ENCODE assay signal across 19 cellular contexts in the genomic region with DNA sequence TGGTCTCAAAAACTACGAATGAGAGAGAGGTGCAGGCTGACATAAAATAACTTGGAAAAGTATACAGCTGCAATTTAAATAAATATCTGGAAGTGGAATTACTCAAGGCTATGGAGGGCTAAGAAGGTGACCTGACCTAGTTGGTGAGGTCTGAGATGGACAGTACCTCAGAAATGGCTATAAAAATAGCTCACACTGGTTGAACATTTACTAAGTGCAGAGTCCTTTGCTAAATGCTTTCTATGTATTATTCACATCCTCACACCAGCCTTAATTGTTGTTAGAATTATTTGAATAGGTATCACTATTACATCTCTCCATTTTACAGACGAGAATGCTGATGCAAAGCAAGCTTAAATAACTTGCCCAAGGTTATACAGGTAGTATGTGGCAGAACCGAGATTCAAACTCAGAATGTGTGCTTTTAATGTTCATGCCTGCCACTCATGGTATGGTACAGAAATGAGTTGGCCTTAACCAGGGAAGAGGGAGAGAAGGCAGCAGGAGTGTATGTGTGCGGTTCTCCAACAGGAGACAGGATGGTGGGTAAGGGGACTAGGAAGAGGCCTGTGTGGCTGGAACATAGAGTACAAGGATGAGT. TPM values are rescaled to one million over a fixed set of nuclear protein-coding genes. Genes with fewer than 3 reads are reported as not detected.
DNase-seq lines count a peak whose midpoint lies in the region; ATAC-seq, FAIRE-seq and TF ChIP-seq lines count a peak whose summit lies in the region.
"Had no signal": no experiment of that assay in that cellular context is flagged by ENCODE, and none has a peak within 500 bp of the region (broad histone marks: within the 10 kb centered on the region; RNA-seq: fewer than 3 reads in every experiment).

No MANE protein-coding gene starts in this region.

- no peaks in the 10 kb centered on the region for H3K9me1 ChIP-seq in K562 (ENCODE audit: control insufficient read depth, insufficient read depth, low read length)

- TF ChIP-seq RAD21 in K562 (CRISPR knock-in tag; conservative IDR thresholded peaks at IDR 0.05 in 1 of 2, IDR thresholded peaks at IDR 0.05 in 1 of 2), result no peak

- in situ Hi-C loops in K562 (cut with MboI), result loop anchor here (10.0 kb wide), 1 partner anchor 290 kb away; no protein-coding TSS in a partner anchor

- TF ChIP-seq EP300 in K562 (IDR thresholded peaks at IDR 0.05; ENCODE audit: low read length), result no peak

- no peak for TF ChIP-seq POLR2A in K562 (conservative IDR thresholded peaks at IDR 0.05)

- no peaks in the 10 kb centered on the region for H3K36me3 ChIP-seq in K562 (ENCODE audit: control insufficient read depth, insufficient read depth, low read length)
- peaks cover 75% of the 10 kb centered on the region for H3K36me3 ChIP-seq in osteoblast (ENCODE audit: insufficient read depth, low read length)
- H3K36me3 ChIP-seq: neural progenitor cell, uterus had no signal

- 16% methylated on average over 3 of the region's 4 CpGs for WGBS in K562 (ENCODE audit: insufficient coverage, low coverage, missing lambda C conversion rate)

- H3K27me3 Mint-ChIP-seq in activated CD4-positive, alpha-beta memory T cell treated with anti-CD3 and anti-CD28 coated beads for 36 hours, result no peaks in the 10 kb centered on the region
- no peaks in the 10 kb centered on the region for H3K27me3 Mint-ChIP-seq in activated CD4-positive, alpha-beta memory T cell treated with anti-CD3 and anti-CD28 coated beads, Interleukin-2, amount 10 ng/mL, durations not matched to agents 7 days and 5 days

- H3K4me2 ChIP-seq in K562 (ENCODE audit: insufficient read depth, low read length) (no peak overlapping the region), osteoblast (ENCODE audit: insufficient read depth, low read length) (no peak overlapping the region)
- H3K4me2 ChIP-seq: neural progenitor cell had no signal

- intact Hi-C loops in activated CD4-positive, alpha-beta memory T cell treated with anti-CD3 and anti-CD28 coated beads for 36 hours (cut with micrococcal nuclease), result loop anchor here (2.0 to 10.0 kb wide), 3 partner anchors 32 to 363 kb away; no protein-coding TSS in a partner anchor
- intact Hi-C loops in K562 (cut with micrococcal nuclease), result loop anchor here (5.0 to 10.0 kb wide), 3 partner anchors 68 to 658 kb away; no protein-coding TSS in a partner anchor

- peaks cover 16% of the 10 kb centered on the region for H3K4me1 Mint-ChIP-seq in activated CD4-positive, alpha-beta memory T cell treated with anti-CD3 and anti-CD28 coated beads for 36 hours (ENCODE audit: low read depth)
- peaks cover 10% of the 10 kb centered on the region for H3K4me1 Mint-ChIP-seq in activated CD4-positive, alpha-beta memory T cell treated with anti-CD3 and anti-CD28 coated beads, Interleukin-2, amount 10 ng/mL, durations not matched to agents 7 days and 5 days

- H2AFZ ChIP-seq in K562 (ENCODE audit: low read depth, low read length) (peak overlapping the region; percentile 49; the same call in 1 of the 2 replicates), osteoblast (ENCODE audit: low read length) (no peak overlapping the region)

- peaks cover 5 to 18% of the 10 kb centered on the region in 2 experiments; a peak in 3 of 5 replicates for H3K27me3 ChIP-seq in K562 (ENCODE audit: control insufficient read depth in 2 of 2, insufficient read depth in 2 of 2, low read length in 2 of 2)
- no peaks in the 10 kb centered on the region for H3K27me3 ChIP-seq in osteoblast (ENCODE audit: insufficient read depth, low read length)
- H3K27me3 ChIP-seq: neural progenitor cell, uterus had no signal

- BruUV-seq in K562 (replicated peaks; lab: Mats Ljungman, UMichigan), result no TSS peak

- FAIRE-seq in K562 (lab: Jason Lieb, UNC), result no peak
- FAIRE-seq in HTR-8/SVneo (lab: Jason Lieb, UNC), result no peak

- H3K27ac ChIP-seq in K562 (ENCODE audit: extremely low read depth, low read depth, low read length) (no peak overlapping the region; the same call in 2 of the 3 replicates), osteoblast (ENCODE audit: low read depth, low read length) (peak overlapping the region; percentile 10)
- H3K27ac ChIP-seq: C4-2B, neural progenitor cell, psoas muscle, uterus had no signal

- H3K4me1 ChIP-seq in K562 (replicated peaks in 1 of 2; ENCODE audit: control insufficient read depth in 2 of 2, insufficient read depth in 2 of 2, low read length in 2 of 2) (peaks cover 0 to 12% of the 10 kb centered on the region in 2 experiments; a peak in 2 of 5 replicates), osteoblast (ENCODE audit: insufficient read depth, low read length) (no peaks in the 10 kb centered on the region)

- DNase-seq in activated CD4-positive, alpha-beta memory T cell treated with anti-CD3 and anti-CD28 coated beads for 36 hours, result no peak
- DNase-seq in activated CD4-positive, alpha-beta memory T cell treated with anti-CD3 and anti-CD28 coated beads, Interleukin-2, amount 10 ng/mL, durations not matched to agents 7 days and 5 days, result no peak
- DNase-seq in K562 (ENCODE audit: extremely low read depth in 1 of 4, low spot score in 3 of 4), result no peak
- DNase-seq in osteoblast (ENCODE audit: insufficient read length, low spot score, missing footprints), result no peak
- DNase-seq in HTR-8/SVneo (ENCODE audit: insufficient read length, low spot score), result no peak
- no peak for DNase-seq in UCSD-AML1 (lab: John Stamatoyannopoulos, UW; ENCODE audit: unreplicated experiment)
- DNase-seq: ACHN; activated CD4-positive, alpha-beta T cell treated with anti-CD3 and anti-CD28 coated beads, Interleukin-2, amount 50 U/mL, for 48 hours; amniotic stem cell; NCI-H1417; NCI-H524 treated with DMSO at 0.1 percent for 48 hours; psoas muscle; stimulated activated CD4-positive, alpha-beta T cell treated with anti-CD3 and anti-CD28 coated beads, Interleukin-4, amount 100 ng/mL, for 4 hours; uterus had no signal

- H4K20me1 ChIP-seq in K562 (replicated peaks; ENCODE audit: control insufficient read depth, insufficient read depth, low read length) (no peaks in the 10 kb centered on the region), osteoblast (ENCODE audit: insufficient read depth, low read length) (no peaks in the 10 kb centered on the region)

- H3K79me2 ChIP-seq in K562 (ENCODE audit: control insufficient read depth, insufficient read depth, low read length) (no peaks in the 10 kb centered on the region), osteoblast (ENCODE audit: insufficient read depth, low read length) (peaks cover 19% of the 10 kb centered on the region)

- no peak overlapping the region for H3K4me3 Mint-ChIP-seq in activated CD4-positive, alpha-beta memory T cell treated with anti-CD3 and anti-CD28 coated beads for 36 hours
- H3K4me3 Mint-ChIP-seq in activated CD4-positive, alpha-beta memory T cell treated with anti-CD3 and anti-CD28 coated beads, Interleukin-2, amount 10 ng/mL, durations not matched to agents 7 days and 5 days, result no peak overlapping the region
- H3K4me3 Mint-ChIP-seq: mesothelial cell of epicardium, neural progenitor cell had no signal

- no peaks in the 10 kb centered on the region for H3K9me3 Mint-ChIP-seq in activated CD4-positive, alpha-beta memory T cell treated with anti-CD3 and anti-CD28 coated beads for 36 hours
- H3K9me3 Mint-ChIP-seq in activated CD4-positive, alpha-beta memory T cell treated with anti-CD3 and anti-CD28 coated beads, Interleukin-2, amount 10 ng/mL, durations not matched to agents 7 days and 5 days, result no peaks in the 10 kb centered on the region
- H3K9me3 Mint-ChIP-seq: mesothelial cell of epicardium, neural progenitor cell had no signal

- H3K27ac Mint-ChIP-seq in activated CD4-positive, alpha-beta memory T cell treated with anti-CD3 and anti-CD28 coated beads for 36 hours, result peak overlapping the region; percentile 30
- H3K27ac Mint-ChIP-seq in activated CD4-positive, alpha-beta memory T cell treated with anti-CD3 and anti-CD28 coated beads, Interleukin-2, amount 10 ng/mL, durations not matched to agents 7 days and 5 days, result no peak overlapping the region
- H3K27ac Mint-ChIP-seq: mesothelial cell of epicardium had no signal

- peak; percentile 39 for ATAC-seq in GM21447 (IDR thresholded peaks at IDR 0.05; ENCODE audit: unreplicated experiment)
- ATAC-seq in K562, result no peak
- no peak for ATAC-seq in GM19351 (IDR thresholded peaks at IDR 0.05; ENCODE audit: unreplicated experiment)

- H3K4me3 ChIP-seq in K562, result no peak overlapping the region
- H3K4me3 ChIP-seq in osteoblast (ENCODE audit: insufficient read depth, low read length), result no peak overlapping the region
- H3K4me3 ChIP-seq: neural progenitor cell, psoas muscle, uterus had no signal

- POLR2A ChIA-PET in activated CD4-positive, alpha-beta memory T cell treated with anti-CD3 and anti-CD28 coated beads for 36 hours (lab: Charles Lee), result interaction anchor here (0.8 kb wide), 1 partner anchor 288 kb away, joined by 3 read pairs; no protein-coding TSS in a partner anchor
- POLR2A ChIA-PET in activated CD4-positive, alpha-beta memory T cell treated with anti-CD3 and anti-CD28 coated beads, Interleukin-2, amount 10 ng/mL, durations not matched to agents 7 days and 5 days (lab: Charles Lee), result interaction anchor here (2.3 kb wide), 1 partner anchor 11 kb away, joined by 5 read pairs; no protein-coding TSS in a partner anchor
- POLR2A ChIA-PET in K562 (lab: Yijun Ruan, JAX), result no interaction called here

- H3K9me3 ChIP-seq in K562 (replicated peaks; ENCODE audit: control insufficient read depth, insufficient read depth, low read depth, low read length), result no peaks in the 10 kb centered on the region
- H3K9me3 ChIP-seq in osteoblast (ENCODE audit: low read depth, low read length), result no peaks in the 10 kb centered on the region
- H3K9me3 ChIP-seq: psoas muscle, uterus had no signal

- H3K9ac ChIP-seq in K562 (ENCODE audit: insufficient read depth in 1 of 2, low read depth in 2 of 2, low read length in 2 of 2), result no peak overlapping the region
- H3K9ac ChIP-seq: neural progenitor cell had no signal

- no peaks in the 10 kb centered on the region for H3K36me3 Mint-ChIP-seq in activated CD4-positive, alpha-beta memory T cell treated with anti-CD3 and anti-CD28 coated beads for 36 hours
- no peaks in the 10 kb centered on the region for H3K36me3 Mint-ChIP-seq in activated CD4-positive, alpha-beta memory T cell treated with anti-CD3 and anti-CD28 coated beads, Interleukin-2, amount 10 ng/mL, durations not matched to agents 7 days and 5 days (ENCODE audit: low read depth)
- H3K36me3 Mint-ChIP-seq: mesothelial cell of epicardium had no signal

- CTCF ChIA-PET in activated CD4-positive, alpha-beta memory T cell treated with anti-CD3 and anti-CD28 coated beads for 36 hours (lab: Charles Lee), result interaction anchor here (0.6 to 8.7 kb wide), 25 partner anchors 8 to 656 kb away, joined by 3 to 263 read pairs (median 5); a partner anchor contains a TSS
- CTCF ChIA-PET in activated CD4-positive, alpha-beta memory T cell treated with anti-CD3 and anti-CD28 coated beads, Interleukin-2, amount 10 ng/mL, durations not matched to agents 7 days and 5 days (lab: Charles Lee), result interaction anchor here (0.9 to 5.6 kb wide), 13 partner anchors 9 to 374 kb away, joined by 3 to 157 read pairs (median 8); no protein-coding TSS in a partner anchor
- CTCF ChIA-PET in K562 (lab: Yijun Ruan, JAX; ENCODE audit: low intra/inter-chr PET ratio), result interaction anchor here (2.0 kb wide), 1 partner anchor 290 kb away, joined by 20 read pairs; no protein-coding TSS in a partner anchor

- no peak for TF ChIP-seq CTCF in K562 (IDR thresholded peaks at IDR 0.05 in 2 of 3, conservative IDR thresholded peaks at IDR 0.05 in 1 of 3; ENCODE audit: insufficient read depth in 2 of 3, low read depth in 1 of 3, low read length in 3 of 3)
- no peak for TF ChIP-seq CTCF in osteoblast (IDR thresholded peaks at IDR 0.05; ENCODE audit: extremely low read depth, low read depth, low read length)

RNA-seq across cellular contexts. Expression of a gene that starts 37.4 kb away (rescaled TPM):
- total RNA-seq in activated CD4-positive, alpha-beta memory T cell treated with anti-CD3 and anti-CD28 coated beads for 36 hours, result 10 to 100 TPM; 39.4 to 41.6 TPM
- total RNA-seq in activated CD4-positive, alpha-beta memory T cell treated with anti-CD3 and anti-CD28 coated beads, Interleukin-2, amount 10 ng/mL, durations not matched to agents 7 days and 5 days, result 10 to 100 TPM; 32.5 to 33.0 TPM
- 5.0 and 7.2 TPM in 2 replicates for total RNA-seq in K562 (2011; cell fraction: chromatin; rRNA removed; ENCODE audit: low replicate concordance)
- 5.2 and 5.7 TPM in 2 replicates for total RNA-seq in K562 (2011; cell fraction: nucleolus; rRNA removed)
- 6.1 and 6.8 TPM in 2 replicates for total RNA-seq in K562 (2011; cell fraction: nucleoplasm; rRNA removed)
- 18.3 and 20.2 TPM in 2 replicates for total RNA-seq in K562 (2014; rRNA removed)
- 24.0 and 26.7 TPM in 2 replicates for total RNA-seq in K562 (2014; rRNA removed; fragmentation: Illumina TruSeq; extraction: Trizol)
- total RNA-seq in K562 (2015; rRNA removed; fragmentation: Illumina TruSeq; extraction: Trizol), result 24.5 and 26.0 TPM in 2 replicates
- 19.3 and 20.7 TPM in 2 replicates for total RNA-seq in K562 (2021)
- 14.5 and 16.5 TPM in 2 replicates for polyA plus RNA-seq in K562 (2011; rRNA removed)
- polyA plus RNA-seq in K562 (2011; cell fraction: cytosol; rRNA removed), result 10.5 and 14.4 TPM in 2 replicates
- 3.4 and 3.9 TPM in 2 replicates for polyA plus RNA-seq in K562 (2011; cell fraction: nucleus; rRNA removed)
- polyA plus RNA-seq in K562 (2012), result 14.4 and 17.9 TPM in 2 replicates
- polyA plus RNA-seq in K562 (2014; fragmentation: Illumina TruSeq; extraction: Trizol), result 25.4 and 26.7 TPM in 2 replicates
- polyA plus RNA-seq in K562 (2014; fragmentation: Nextera tagmentation; extraction: Ambion mirVana), result 10 to 100 TPM; 10.4 to 16.4 TPM
- 20.8 and 23.4 TPM in 2 replicates for polyA plus RNA-seq in K562 (2014; rRNA removed)
- polyA minus RNA-seq in K562 (2011; rRNA and poly(A)+ RNA removed), result 8.6 and 9.7 TPM in 2 replicates
- 8.9 and 10.0 TPM in 2 replicates for polyA minus RNA-seq in K562 (2011; cell fraction: cytosol; rRNA and poly(A)+ RNA removed)
- 4.3 and 7.1 TPM in 2 replicates for polyA minus RNA-seq in K562 (2011; cell fraction: nucleus; rRNA and poly(A)+ RNA removed)
- total RNA-seq in osteoblast, result 26.2 and 29.3 TPM in 2 replicates

RNA-seq across cellular contexts. Expression of a gene that starts 44.4 kb away (rescaled TPM):
- total RNA-seq in activated CD4-positive, alpha-beta memory T cell treated with anti-CD3 and anti-CD28 coated beads for 36 hours, result 10 to 100 TPM; 16.4 to 16.5 TPM
- total RNA-seq in activated CD4-positive, alpha-beta memory T cell treated with anti-CD3 and anti-CD28 coated beads, Interleukin-2, amount 10 ng/mL, durations not matched to agents 7 days and 5 days, result 1 to 10 TPM; 7.4 to 7.9 TPM
- not detected in 2 replicates for total RNA-seq in K562 (2011; cell fraction: chromatin; rRNA removed; ENCODE audit: low replicate concordance)
- total RNA-seq in K562 (2011; cell fraction: nucleolus; rRNA removed), result 0.50 TPM in 1 of 2 replicates, not detected in the other
- total RNA-seq in K562 (2011; cell fraction: nucleoplasm; rRNA removed), result 0.66 TPM in 1 of 2 replicates, not detected in the other
- total RNA-seq in K562 (2014; rRNA removed) (not detected in 2 replicates), K562 (2014; rRNA removed; fragmentation: Illumina TruSeq; extraction: Trizol) (not detected in 2 replicates), K562 (2015; rRNA removed; fragmentation: Illumina TruSeq; extraction: Trizol) (not detected in 2 replicates), K562 (2021) (0.13 and 0.58 TPM in 2 replicates), osteoblast (658 and 835 TPM in 2 replicates)
- polyA plus RNA-seq in K562 (2011; rRNA removed) (0.01 TPM in 1 of 2 replicates, not detected in the other), K562 (2014; fragmentation: Illumina TruSeq; extraction: Trizol) (0.16 and 0.29 TPM in 2 replicates), K562 (2014; fragmentation: Nextera tagmentation; extraction: Ambion mirVana) (under 1 TPM in 1 of 2 experiments, not detected in 1; 0.03 TPM), K562 (2014; rRNA removed) (not detected in 2 replicates)
- 0.09 TPM in 1 of 2 replicates, not detected in the other for polyA plus RNA-seq in K562 (2011; cell fraction: cytosol; rRNA removed)
- polyA plus RNA-seq in K562 (2011; cell fraction: nucleus; rRNA removed), result 0.18 and 0.23 TPM in 2 replicates
- 0.22 and 1.3 TPM in 2 replicates for polyA plus RNA-seq in K562 (2012)
- polyA minus RNA-seq in K562 (2011; rRNA and poly(A)+ RNA removed), result not detected in 2 replicates
- polyA minus RNA-seq in K562 (2011; cell fraction: cytosol; rRNA and poly(A)+ RNA removed), result not detected in 2 replicates
- not detected in 2 replicates for polyA minus RNA-seq in K562 (2011; cell fraction: nucleus; rRNA and poly(A)+ RNA removed)

RNA-seq across cellular contexts. Expression of a gene that starts 49.5 kb away (rescaled TPM):
- 10 to 100 TPM; 48.7 to 50.1 TPM for total RNA-seq in activated CD4-positive, alpha-beta memory T cell treated with anti-CD3 and anti-CD28 coated beads for 36 hours
- total RNA-seq in activated CD4-positive, alpha-beta memory T cell treated with anti-CD3 and anti-CD28 coated beads, Interleukin-2, amount 10 ng/mL, durations not matched to agents 7 days and 5 days, result 10 to 100 TPM; 66.2 to 70.9 TPM
- 30.1 and 42.9 TPM in 2 replicates for total RNA-seq in K562 (2011; cell fraction: chromatin; rRNA removed; ENCODE audit: low replicate concordance)
- 23.3 and 31.2 TPM in 2 replicates for total RNA-seq in K562 (2011; cell fraction: nucleolus; rRNA removed)
- total RNA-seq in K562 (2011; cell fraction: nucleoplasm; rRNA removed), result 25.7 and 27.6 TPM in 2 replicates
- total RNA-seq in K562 (2014; rRNA removed) (17.5 and 28.1 TPM in 2 replicates), K562 (2014; rRNA removed; fragmentation: Illumina TruSeq; extraction: Trizol) (21.7 and 22.9 TPM in 2 replicates), K562 (2015; rRNA removed; fragmentation: Illumina TruSeq; extraction: Trizol) (23.9 and 25.3 TPM in 2 replicates), K562 (2021) (17.7 and 18.3 TPM in 2 replicates), osteoblast (74.6 and 83.4 TPM in 2 replicates)
- polyA plus RNA-seq in K562 (2011; rRNA removed) (27.6 and 34.8 TPM in 2 replicates), K562 (2014; fragmentation: Illumina TruSeq; extraction: Trizol) (14.4 and 17.5 TPM in 2 replicates), K562 (2014; fragmentation: Nextera tagmentation; extraction: Ambion mirVana) (1 to 10 TPM; 5.4 to 7.4 TPM), K562 (2014; rRNA removed) (13.5 and 16.2 TPM in 2 replicates)
- polyA plus RNA-seq in K562 (2011; cell fraction: cytosol; rRNA removed), result 25.0 and 26.2 TPM in 2 replicates
- polyA plus RNA-seq in K562 (2011; cell fraction: nucleus; rRNA removed), result 25.8 and 37.3 TPM in 2 replicates
- 15.7 and 23.8 TPM in 2 replicates for polyA plus RNA-seq in K562 (2012)
- polyA minus RNA-seq in K562 (2011; rRNA and poly(A)+ RNA removed), result 65.6 and 70.4 TPM in 2 replicates
- 22.4 and 24.8 TPM in 2 replicates for polyA minus RNA-seq in K562 (2011; cell fraction: cytosol; rRNA and poly(A)+ RNA removed)
- 28.9 and 42.2 TPM in 2 replicates for polyA minus RNA-seq in K562 (2011; cell fraction: nucleus; rRNA and poly(A)+ RNA removed)

Comparison
In these comparisons a context has a peak if more than half of its experiments do, and no peak if none do; other contexts are left out.
1. RNA of a gene that starts 44.4 kb away (total RNA-seq): 658 to 835 TPM in osteoblast; 16.4 to 16.5 TPM in activated CD4-positive, alpha-beta memory T cell treated with anti-CD3 and anti-CD28 coated beads for 36 hours, 7.4 to 7.9 TPM in activated CD4-positive, alpha-beta memory T cell treated with anti-CD3 and anti-CD28 coated beads, Interleukin-2, amount 10 ng/mL, durations not matched to agents 7 days and 5 days and 0.13 to 0.66 TPM in K562; every median in the first group is over 10 times any median in the second.